In genomic region chr11:117183178-117183577, GRCh38 we compare ENCODE assay signal across 8 cellular contexts. TPM values are rescaled to one million over a fixed set of nuclear protein-coding genes. Genes with fewer than 3 reads are reported as not detected.
DNase-seq lines count a peak whose midpoint lies in the region; ATAC-seq and TF ChIP-seq lines count a peak whose summit lies in the region.
"Not testable (repeated sequence)": the region's sequence is repeated elsewhere in the genome, so short reads cannot be mapped to it uniquely, and the experiment has no call there.

No MANE protein-coding gene starts in this region.

- CTCF ChIA-PET in activated CD8-positive, alpha-beta memory T cell treated with anti-CD3 and anti-CD28 coated beads, Interleukin-2, amount 10 ng/mL, durations not matched to agents 7 days and 5 days (lab: Charles Lee) = interaction anchor here (1.9 kb wide), 1 partner anchor 8 kb away, joined by 5 read pairs; no protein-coding TSS in a partner anchor

- peak overlapping the region; percentile 70 for H3K27ac ChIP-seq in C4-2B
- peak overlapping the region; percentile 68 for H3K27ac ChIP-seq in VCaP
- H3K27ac ChIP-seq in sigmoid colon = not testable (repeated sequence)

- 91 to 95% methylated on average over 13 of the region's 13 CpGs for WGBS in sigmoid colon, 2 donors

- peaks cover 0 to 34% (median 25%) of the 10 kb centered on the region in 4 donors for H3K4me1 ChIP-seq in sigmoid colon

- not testable (repeated sequence) for TF ChIP-seq CTCF in C4-2B (conservative IDR thresholded peaks at IDR 0.05); VCaP (conservative IDR thresholded peaks at IDR 0.05); chondrocyte (IDR thresholded peaks at IDR 0.05); natural killer cell (IDR thresholded peaks at IDR 0.05); sigmoid colon (IDR thresholded peaks at IDR 0.05)

- H3K4me3 Mint-ChIP-seq in activated CD8-positive, alpha-beta memory T cell treated with anti-CD3 and anti-CD28 coated beads, Interleukin-2, amount 10 ng/mL, durations not matched to agents 7 days and 5 days; chondrocyte (ENCODE audit: unreplicated experiment); natural killer cell; stimulated activated naive B cell treated with anti-CD40 and anti-IgM and Interleukin-4, amounts not matched to agents 10 μg/mL and 1 μg/mL and 100 μg/mL, for 72 hours: not testable (repeated sequence)

- not testable (repeated sequence) for H3K4me3 ChIP-seq in sigmoid colon

- intact Hi-C loops in cardiac septum (cut with DNase I); natural killer cell (cut with micrococcal nuclease); sigmoid colon (cut with DNase I): not testable (repeated sequence)

- H3K9me3 ChIP-seq in sigmoid colon = not testable (repeated sequence)

- not testable (repeated sequence) for H3K27ac Mint-ChIP-seq in activated CD8-positive, alpha-beta memory T cell treated with anti-CD3 and anti-CD28 coated beads, Interleukin-2, amount 10 ng/mL, durations not matched to agents 7 days and 5 days; chondrocyte (ENCODE audit: unreplicated experiment); natural killer cell
- H3K27ac Mint-ChIP-seq in stimulated activated naive B cell treated with anti-CD40 and anti-IgM and Interleukin-4, amounts not matched to agents 10 μg/mL and 1 μg/mL and 100 μg/mL, for 72 hours = peak overlapping the region; percentile 37

- H3K4me1 Mint-ChIP-seq in activated CD8-positive, alpha-beta memory T cell treated with anti-CD3 and anti-CD28 coated beads, Interleukin-2, amount 10 ng/mL, durations not matched to agents 7 days and 5 days = peaks cover 24% of the 10 kb centered on the region
- H3K4me1 Mint-ChIP-seq in chondrocyte (ENCODE audit: low read depth) (peaks cover 22% of the 10 kb centered on the region), natural killer cell (peaks cover 23 to 26% of the 10 kb centered on the region in 2 donors)
- H3K4me1 Mint-ChIP-seq in stimulated activated naive B cell treated with anti-CD40 and anti-IgM and Interleukin-4, amounts not matched to agents 10 μg/mL and 1 μg/mL and 100 μg/mL, for 72 hours = peaks cover 44 to 79% of the 10 kb centered on the region in 2 donors

- not testable (repeated sequence) for H3K27me3 Mint-ChIP-seq in activated CD8-positive, alpha-beta memory T cell treated with anti-CD3 and anti-CD28 coated beads, Interleukin-2, amount 10 ng/mL, durations not matched to agents 7 days and 5 days; chondrocyte (ENCODE audit: low read depth); natural killer cell (ENCODE audit: low read depth in 2 of 2); stimulated activated naive B cell treated with anti-CD40 and anti-IgM and Interleukin-4, amounts not matched to agents 10 μg/mL and 1 μg/mL and 100 μg/mL, for 72 hours

- H3K36me3 Mint-ChIP-seq in activated CD8-positive, alpha-beta memory T cell treated with anti-CD3 and anti-CD28 coated beads, Interleukin-2, amount 10 ng/mL, durations not matched to agents 7 days and 5 days; natural killer cell: not testable (repeated sequence)
- H3K36me3 Mint-ChIP-seq in chondrocyte (ENCODE audit: low read depth) = peaks cover 10% of the 10 kb centered on the region
- H3K36me3 Mint-ChIP-seq in stimulated activated naive B cell treated with anti-CD40 and anti-IgM and Interleukin-4, amounts not matched to agents 10 μg/mL and 1 μg/mL and 100 μg/mL, for 72 hours = peaks cover 39 to 51% of the 10 kb centered on the region in 2 donors

- peaks cover 16 to 62% (median 25%) of the 10 kb centered on the region in 4 donors for H3K36me3 ChIP-seq in sigmoid colon

- TF ChIP-seq EP300 in sigmoid colon (IDR thresholded peaks at IDR 0.05) = not testable (repeated sequence)

- ATAC-seq in activated CD8-positive, alpha-beta memory T cell treated with anti-CD3 and anti-CD28 coated beads, Interleukin-2, amount 10 ng/mL, durations not matched to agents 7 days and 5 days; natural killer cell; stimulated activated naive B cell treated with anti-CD40 and anti-IgM and Interleukin-4, amounts not matched to agents 10 μg/mL and 1 μg/mL and 100 μg/mL, for 72 hours (replicated peaks): not testable (repeated sequence)

- not testable (repeated sequence) for H3K9me3 Mint-ChIP-seq in activated CD8-positive, alpha-beta memory T cell treated with anti-CD3 and anti-CD28 coated beads, Interleukin-2, amount 10 ng/mL, durations not matched to agents 7 days and 5 days (ENCODE audit: low read depth); chondrocyte (ENCODE audit: low read depth); natural killer cell; stimulated activated naive B cell treated with anti-CD40 and anti-IgM and Interleukin-4, amounts not matched to agents 10 μg/mL and 1 μg/mL and 100 μg/mL, for 72 hours

- TF ChIP-seq POLR2A in sigmoid colon (IDR thresholded peaks at IDR 0.05) = not testable (repeated sequence)

- H3K27me3 ChIP-seq in sigmoid colon = not testable (repeated sequence)

- peak; percentile 12 for DNase-seq in activated CD8-positive, alpha-beta memory T cell treated with anti-CD3 and anti-CD28 coated beads, Interleukin-2, amount 10 ng/mL, durations not matched to agents 7 days and 5 days
- DNase-seq in chondrocyte (ENCODE audit: low spot score) (peak; percentile 32), cardiac septum (ENCODE audit: low spot score) (peak; percentile 43), natural killer cell (peak; percentile 7), sigmoid colon (peak; percentile 42)
- not testable (repeated sequence) for DNase-seq in stimulated activated naive B cell treated with anti-CD40 and anti-IgM and Interleukin-4, amounts not matched to agents 10 μg/mL and 1 μg/mL and 100 μg/mL, for 72 hours

RNA-seq across cellular contexts. Expression of gene SIDT2, which starts 4.6 kb away (rescaled TPM):
- 10 to 100 TPM; 18.9 to 21.3 TPM for total RNA-seq in activated CD8-positive, alpha-beta memory T cell treated with anti-CD3 and anti-CD28 coated beads, Interleukin-2, amount 10 ng/mL, durations not matched to agents 7 days and 5 days
- 32.4 to 42.5 TPM (median 38.8 TPM) in 3 replicates for total RNA-seq in chondrocyte
- 25.3 TPM for total RNA-seq in cardiac septum
- 100 to 1,000 TPM in 1 of 3 donors, 10 to 100 TPM in 2; 80.0 to 111 (median 82.0) TPM for total RNA-seq in natural killer cell
- total RNA-seq in sigmoid colon = 10 to 100 TPM; 20.7 to 50.7 (median 28.5) TPM
- 10 to 100 TPM in 2 of 3 donors, 1 to 10 TPM in 1; 7.6 to 33.1 (median 12.0) TPM for polyA plus RNA-seq in sigmoid colon

RNA-seq across cellular contexts. Expression of gene TAGLN, which starts 16.0 kb away (rescaled TPM):
- total RNA-seq in activated CD8-positive, alpha-beta memory T cell treated with anti-CD3 and anti-CD28 coated beads, Interleukin-2, amount 10 ng/mL, durations not matched to agents 7 days and 5 days = 1 to 10 TPM; 2.3 to 2.7 TPM
- total RNA-seq in chondrocyte (854 to 4,666 TPM (median 4,556 TPM) in 3 replicates), cardiac septum (317 TPM), natural killer cell (10 to 100 TPM in 1 of 3 donors, 1 to 10 TPM in 2; 8.2 to 18.0 (median 8.3) TPM), sigmoid colon (over 10,000 TPM in 3 of 4 donors, 1,000 to 10,000 TPM in 1; 6,854 to 14,048 (median 12,596) TPM)
- polyA plus RNA-seq in sigmoid colon = 1,000 to 10,000 TPM in 1 of 3 donors, 100 to 1,000 TPM in 2; 112 to 1,100 (median 337) TPM

RNA-seq across cellular contexts. Expression of gene PAFAH1B2, which starts 39.1 kb away (rescaled TPM):
- total RNA-seq in activated CD8-positive, alpha-beta memory T cell treated with anti-CD3 and anti-CD28 coated beads, Interleukin-2, amount 10 ng/mL, durations not matched to agents 7 days and 5 days = 10 to 100 TPM; 54.5 to 66.4 TPM
- total RNA-seq in chondrocyte (85.4 to 98.0 TPM (median 90.5 TPM) in 3 replicates), cardiac septum (68.9 TPM), natural killer cell (10 to 100 TPM; 46.1 to 71.0 (median 58.8) TPM), sigmoid colon (10 to 100 TPM; 42.1 to 76.4 (median 58.0) TPM)
- polyA plus RNA-seq in sigmoid colon = 10 to 100 TPM; 26.0 to 33.1 (median 28.8) TPM

RNA-seq across cellular contexts. Expression of gene PCSK7, which starts 48.7 kb away (rescaled TPM):
- 100 to 1,000 TPM; 121 to 140 TPM for total RNA-seq in activated CD8-positive, alpha-beta memory T cell treated with anti-CD3 and anti-CD28 coated beads, Interleukin-2, amount 10 ng/mL, durations not matched to agents 7 days and 5 days
- total RNA-seq in chondrocyte = 42.8 to 71.0 TPM (median 43.0 TPM) in 3 replicates
- 45.5 TPM for total RNA-seq in cardiac septum
- total RNA-seq in natural killer cell = 100 to 1,000 TPM; 397 to 471 (median 441) TPM
- total RNA-seq in sigmoid colon = 10 to 100 TPM; 22.1 to 55.1 (median 31.1) TPM
- 100 to 1,000 TPM in 1 of 3 donors, 10 to 100 TPM in 2; 18.0 to 116 (median 21.7) TPM for polyA plus RNA-seq in sigmoid colon

RNA-seq across cellular contexts. Expression of gene RNF214, which starts 49.3 kb away (rescaled TPM):
- total RNA-seq in activated CD8-positive, alpha-beta memory T cell treated with anti-CD3 and anti-CD28 coated beads, Interleukin-2, amount 10 ng/mL, durations not matched to agents 7 days and 5 days = 10 to 100 TPM; 18.5 to 20.5 TPM
- total RNA-seq in chondrocyte (21.8 to 26.1 TPM (median 24.7 TPM) in 3 replicates), cardiac septum (27.6 TPM), natural killer cell (10 to 100 TPM; 13.7 to 20.7 (median 17.3) TPM), sigmoid colon (10 to 100 TPM; 11.1 to 23.8 (median 12.8) TPM)
- polyA plus RNA-seq in sigmoid colon = 10 to 100 TPM in 2 of 3 donors, 1 to 10 TPM in 1; 6.2 to 12.0 (median 10.2) TPM

Comparison
In these comparisons a context has a peak if more than half of its experiments do, and no peak if none do; other contexts are left out.
1. RNA of gene TAGLN, which starts 16.0 kb away (total RNA-seq): 6,854 to 14,048 TPM in sigmoid colon, 854 to 4,666 TPM in chondrocyte and 317 TPM in cardiac septum (single experiment); 8.2 to 18.0 TPM in natural killer cell and 2.3 to 2.7 TPM in activated CD8-positive, alpha-beta memory T cell treated with anti-CD3 and anti-CD28 coated beads, Interleukin-2, amount 10 ng/mL, durations not matched to agents 7 days and 5 days; every median in the first group is over 10 times any median in the second.